ENCODE assay signal across 8 cellular contexts in genomic region chr11:130916910-130917309, GRCh38. TPM values are rescaled to one million over a fixed set of nuclear protein-coding genes. Genes with fewer than 3 reads are reported as not detected.
DNase-seq lines count a peak whose midpoint lies in the region; ATAC-seq and TF ChIP-seq lines count a peak whose summit lies in the region.

No MANE protein-coding gene starts in this region.

- H3K9me3 ChIP-seq in left lung (no peaks in the 10 kb centered on the region), thymus (ENCODE audit: control insufficient read depth) (no peaks in the 10 kb centered on the region)

- H3K4me1 Mint-ChIP-seq in activated T-cell treated with anti-CD3 and anti-CD28 coated beads, Interleukin-2, amount 50 U/mL, for 72 hours (ENCODE audit: low read depth), result peaks cover 18% of the 10 kb centered on the region

- peak overlapping the region; percentile 85 to 99 for H3K4me3 ChIP-seq in left lung
- peak overlapping the region; percentile 78 for H3K4me3 ChIP-seq in thymus (ENCODE audit: low read length)

- peak overlapping the region; percentile 83 for H3K27ac ChIP-seq in angular gyrus (ENCODE audit: low read depth, low read length)
- peak overlapping the region in 1 of 2 donors; percentile 87 for H3K27ac ChIP-seq in left lung
- H3K27ac ChIP-seq in thymus (ENCODE audit: low read depth), result no peak overlapping the region

- WGBS in thymus, result 80% methylated on average over 8 of the region's 8 CpGs

- peak overlapping the region; percentile 78 for H3K27ac Mint-ChIP-seq in activated T-cell treated with anti-CD3 and anti-CD28 coated beads, Interleukin-2, amount 50 U/mL, for 72 hours

- intact Hi-C loops in left lung (cut with DNase I), result no loop called here

- no peak for DNase-seq in activated T-cell treated with anti-CD3 and anti-CD28 coated beads, Interleukin-2, amount 50 U/mL, for 72 hours
- no peak for DNase-seq in activated T-cell treated with anti-CD3 and anti-CD28 coated beads, Interleukin-2, amount 50 U/mL, for 1 hour
- DNase-seq in left lung (no peak), NCI-H2171 treated with DMSO at 0.1 percent for 48 hours (lab: John Stamatoyannopoulos, UW) (no peak), NAMALWA (ENCODE audit: low spot score) (no peak)
- DNase-seq in activated CD4-positive, CD25-positive, alpha-beta regulatory T cell (lab: John Stamatoyannopoulos, UW), result no peak

- H3K36me3 ChIP-seq in left lung (peaks cover 0 to 28% of the 10 kb centered on the region in 2 donors), thymus (ENCODE audit: control insufficient read depth, insufficient read depth) (peaks cover 5% of the 10 kb centered on the region)

- peaks cover 11% of the 10 kb centered on the region for H3K27me3 Mint-ChIP-seq in activated T-cell treated with anti-CD3 and anti-CD28 coated beads, Interleukin-2, amount 50 U/mL, for 72 hours (ENCODE audit: low read depth)

- no peak for ATAC-seq in activated T-cell treated with anti-CD3 and anti-CD28 coated beads, Interleukin-2, amount 50 U/mL, for 72 hours (replicated peaks in 1 of 2)
- ATAC-seq in left lung, result no peak

- H3K27me3 ChIP-seq in left lung (peaks cover 0 to 4% of the 10 kb centered on the region in 2 donors), thymus (ENCODE audit: control insufficient read depth, insufficient read depth) (peaks cover 3% of the 10 kb centered on the region)

- H3K4me3 Mint-ChIP-seq in activated T-cell treated with anti-CD3 and anti-CD28 coated beads, Interleukin-2, amount 50 U/mL, for 72 hours, result peak overlapping the region; percentile 84 to 91

- peaks cover 1 to 5% of the 10 kb centered on the region in 2 donors for H3K9me3 Mint-ChIP-seq in activated T-cell treated with anti-CD3 and anti-CD28 coated beads, Interleukin-2, amount 50 U/mL, for 72 hours

- H3K36me3 Mint-ChIP-seq in activated T-cell treated with anti-CD3 and anti-CD28 coated beads, Interleukin-2, amount 50 U/mL, for 72 hours (ENCODE audit: insufficient read depth in 2 of 2), result peaks cover 3 to 10% of the 10 kb centered on the region in 2 donors

- TF ChIP-seq CTCF in left lung (IDR thresholded peaks at IDR 0.05), result no peak

- H3K4me1 ChIP-seq in left lung (peaks cover 5 to 31% of the 10 kb centered on the region in 2 donors), thymus (ENCODE audit: control insufficient read depth, insufficient read depth, low read length) (peaks cover 5% of the 10 kb centered on the region)

RNA-seq across cellular contexts. Expression of gene SNX19, which starts 0.6 kb away (rescaled TPM):
- 10 to 100 TPM; 29.5 to 37.1 TPM for total RNA-seq in activated T-cell treated with anti-CD3 and anti-CD28 coated beads, Interleukin-2, amount 50 U/mL, for 72 hours
- 10 to 100 TPM; 58.1 to 66.4 TPM for total RNA-seq in left lung
- polyA plus RNA-seq in thymus, result 12.8 TPM
